In the genomic region with DNA sequence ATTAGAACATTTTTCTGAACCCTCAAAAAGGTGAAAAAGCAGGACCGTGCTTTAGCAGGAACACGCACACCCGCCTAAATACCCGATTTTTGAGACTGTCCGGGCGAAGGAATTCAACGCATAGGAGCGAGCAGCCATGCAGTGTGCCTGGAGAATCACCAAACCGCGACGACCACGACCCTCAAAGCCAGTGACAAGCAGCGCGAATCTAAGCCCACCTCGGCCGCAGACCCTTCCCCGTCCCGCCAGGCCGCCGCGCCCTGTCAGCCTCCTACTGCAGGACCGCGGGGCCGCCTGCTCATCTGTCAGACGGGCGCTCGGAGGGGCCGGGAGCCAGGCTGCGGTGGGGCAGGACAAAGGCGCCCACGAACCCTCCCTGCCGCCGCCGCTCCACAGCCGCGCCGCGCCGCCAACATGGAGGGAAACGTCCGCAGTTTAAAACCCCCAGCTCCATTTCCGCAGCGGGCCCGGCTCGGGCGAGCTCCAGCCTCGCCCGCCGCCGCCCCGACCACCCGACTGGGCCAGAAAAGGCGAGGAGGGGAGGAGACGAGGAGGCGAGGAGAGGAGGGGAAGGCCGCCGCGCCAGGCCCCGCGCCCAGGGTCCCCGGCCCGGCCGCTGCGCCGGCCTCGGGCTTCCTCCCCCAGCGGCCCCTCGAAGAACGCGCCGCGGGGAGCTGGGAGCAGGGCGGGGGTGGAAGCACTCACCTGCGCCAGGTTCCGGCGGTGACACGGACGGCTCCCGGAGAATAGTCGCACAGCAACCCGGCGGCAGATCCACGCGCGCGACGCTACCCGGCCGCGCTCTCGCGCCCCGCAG, we compare ENCODE assay signal across 1 cellular context.
TF ChIP-seq lines count a peak whose summit lies in the region.

LBR (minus strand) TSS at position 790 of the 817 bp plus-strand sequence. CDS start 3,963 bp downstream, outside the sequence.

TF ChIP-seq in HepG2, 621 proteins besides CTCF, POLR2A, EP300 and RAD21 (continued from another document and continues in another):
- TF ChIP-seq RFXANK (CRISPR knock-in tag; IDR thresholded peaks at IDR 0.05): no peak
- 0 out of 2 replicates have a peak, but pooled peaks have one; percentile 13 for TF ChIP-seq CENPT (CRISPR knock-in tag; IDR thresholded peaks at IDR 0.05; ENCODE audit: low read depth)
- TF ChIP-seq ZNF562 (CRISPR knock-in tag; IDR thresholded peaks at IDR 0.05; ENCODE audit: borderline replicate concordance): no peak
- no peak for TF ChIP-seq ZNF577 (CRISPR knock-in tag; IDR thresholded peaks at IDR 0.05; ENCODE audit: borderline replicate concordance, low read depth)
- no peak for TF ChIP-seq PAF1 (CRISPR knock-in tag; IDR thresholded peaks at IDR 0.05)
- TF ChIP-seq SMYD3 (CRISPR knock-in tag; IDR thresholded peaks at IDR 0.05): no peak
- TF ChIP-seq ZIK1 (CRISPR knock-in tag; IDR thresholded peaks at IDR 0.05; ENCODE audit: borderline replicate concordance, low read depth): 0 out of 2 replicates have a peak, but pooled peaks have one; percentile 17
- TF ChIP-seq ZNF496 (CRISPR knock-in tag; IDR thresholded peaks at IDR 0.05; ENCODE audit: insufficient replicate concordance): no peak
- no peak for TF ChIP-seq ZHX2 (IDR thresholded peaks at IDR 0.05; ENCODE audit: low read depth)
- TF ChIP-seq ZHX2 (CRISPR knock-in tag; IDR thresholded peaks at IDR 0.05; ENCODE audit: borderline replicate concordance): no peak
- no peak for TF ChIP-seq ZNF615 (CRISPR knock-in tag; IDR thresholded peaks at IDR 0.05; ENCODE audit: borderline replicate concordance)
- 0 out of 2 replicates have a peak, but pooled peaks have one; percentile 15 for TF ChIP-seq ZFP90 (CRISPR knock-in tag; IDR thresholded peaks at IDR 0.05; ENCODE audit: borderline replicate concordance)
- TF ChIP-seq MIER3 (CRISPR knock-in tag; IDR thresholded peaks at IDR 0.05; ENCODE audit: borderline replicate concordance): no peak
- TF ChIP-seq ZFP41 (CRISPR knock-in tag; IDR thresholded peaks at IDR 0.05; ENCODE audit: borderline replicate concordance): no peak
- no peak for TF ChIP-seq DNMT1 (CRISPR knock-in tag; IDR thresholded peaks at IDR 0.05)
- TF ChIP-seq GTF2F1 (IDR thresholded peaks at IDR 0.05; ENCODE audit: low read length): no peak
- TF ChIP-seq ZNF382 (CRISPR knock-in tag; IDR thresholded peaks at IDR 0.05; ENCODE audit: borderline replicate concordance): no peak
- no peak for TF ChIP-seq PBX2 (CRISPR knock-in tag; IDR thresholded peaks at IDR 0.05)
- no peak for TF ChIP-seq PHB2 (IDR thresholded peaks at IDR 0.05; ENCODE audit: partially characterized antibody)
- TF ChIP-seq, protein P1, sequence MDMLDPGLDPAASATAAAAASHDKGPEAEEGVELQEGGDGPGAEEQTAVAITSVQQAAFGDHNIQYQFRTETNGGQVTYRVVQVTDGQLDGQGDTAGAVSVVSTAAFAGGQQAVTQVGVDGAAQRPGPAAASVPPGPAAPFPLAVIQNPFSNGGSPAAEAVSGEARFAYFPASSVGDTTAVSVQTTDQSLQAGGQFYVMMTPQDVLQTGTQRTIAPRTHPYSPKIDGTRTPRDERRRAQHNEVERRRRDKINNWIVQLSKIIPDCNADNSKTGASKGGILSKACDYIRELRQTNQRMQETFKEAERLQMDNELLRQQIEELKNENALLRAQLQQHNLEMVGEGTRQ (IDR thresholded peaks at IDR 0.05; ENCODE audit: low read depth, low read length): no peak
- TF ChIP-seq, protein P1 (CRISPR knock-in tag; IDR thresholded peaks at IDR 0.05; ENCODE audit: borderline replicate concordance): no peak
- no peak; the same call in 1 of the 2 replicates for TF ChIP-seq POGK (CRISPR knock-in tag; conservative IDR thresholded peaks at IDR 0.05)
- TF ChIP-seq RORA (CRISPR knock-in tag; IDR thresholded peaks at IDR 0.05): no peak
- TF ChIP-seq PAXIP1 (CRISPR knock-in tag; conservative IDR thresholded peaks at IDR 0.05): no peak
- no peak; the same call in 1 of the 2 replicates for TF ChIP-seq ZSCAN21 (CRISPR knock-in tag; IDR thresholded peaks at IDR 0.05; ENCODE audit: borderline replicate concordance)
- no peak for TF ChIP-seq NFKBIZ (CRISPR knock-in tag; IDR thresholded peaks at IDR 0.05)
- TF ChIP-seq BCL6 (CRISPR knock-in tag; IDR thresholded peaks at IDR 0.05): no peak
- TF ChIP-seq HNRNPK (IDR thresholded peaks at IDR 0.05; ENCODE audit: low read depth, low read length, poor library complexity, severe bottlenecking): peak; percentile 14
- no peak for TF ChIP-seq CAMTA2 (CRISPR knock-in tag; IDR thresholded peaks at IDR 0.05; ENCODE audit: borderline replicate concordance)
- TF ChIP-seq TOPORS (CRISPR knock-in tag; IDR thresholded peaks at IDR 0.05): no peak; the same call in 1 of the 2 replicates
- TF ChIP-seq ZNF331 (CRISPR knock-in tag; IDR thresholded peaks at IDR 0.05): no peak
- no peak for TF ChIP-seq IRX3 (CRISPR knock-in tag; IDR thresholded peaks at IDR 0.05; ENCODE audit: borderline replicate concordance, low read depth)
- TF ChIP-seq SP5 (CRISPR knock-in tag; IDR thresholded peaks at IDR 0.05; ENCODE audit: borderline replicate concordance, low read depth): no peak
- no peak for TF ChIP-seq MED13 (CRISPR knock-in tag; IDR thresholded peaks at IDR 0.05)
- no peak; the same call in 1 of the 2 replicates for TF ChIP-seq MYC (CRISPR knock-in tag; IDR thresholded peaks at IDR 0.05; ENCODE audit: borderline replicate concordance)
- TF ChIP-seq FOXJ3 (CRISPR knock-in tag; IDR thresholded peaks at IDR 0.05; ENCODE audit: borderline replicate concordance): no peak
- no peak for TF ChIP-seq HOXA9 (CRISPR knock-in tag; IDR thresholded peaks at IDR 0.05; ENCODE audit: borderline replicate concordance)
- no peak for TF ChIP-seq ZNF138 (CRISPR knock-in tag; IDR thresholded peaks at IDR 0.05; ENCODE audit: low read depth)
- TF ChIP-seq FOXK1 (CRISPR knock-in tag; IDR thresholded peaks at IDR 0.05; ENCODE audit: borderline replicate concordance, low read depth): no peak
- TF ChIP-seq MTF1 (CRISPR knock-in tag; IDR thresholded peaks at IDR 0.05): no peak
- TF ChIP-seq ZNF10 (CRISPR knock-in tag; IDR thresholded peaks at IDR 0.05; ENCODE audit: borderline replicate concordance, low read depth): no peak
- no peak for TF ChIP-seq BRD4 (CRISPR knock-in tag; IDR thresholded peaks at IDR 0.05)
- no peak for TF ChIP-seq RARA (CRISPR knock-in tag; IDR thresholded peaks at IDR 0.05)
- no peak for TF ChIP-seq ZNF569 (CRISPR knock-in tag; IDR thresholded peaks at IDR 0.05; ENCODE audit: borderline replicate concordance)
- no peak for TF ChIP-seq KLF11 (CRISPR knock-in tag; IDR thresholded peaks at IDR 0.05)
- TF ChIP-seq ZNF296 (CRISPR knock-in tag; conservative IDR thresholded peaks at IDR 0.05): no peak
- TF ChIP-seq GABPA (IDR thresholded peaks at IDR 0.05; ENCODE audit: low read depth, low read length): no peak
- TF ChIP-seq GABPA (CRISPR knock-in tag; IDR thresholded peaks at IDR 0.05; ENCODE audit: low read depth): no peak
- no peak for TF ChIP-seq MED1 (CRISPR knock-in tag; IDR thresholded peaks at IDR 0.05)
- peak; percentile 74 for TF ChIP-seq PHF8 (CRISPR knock-in tag; IDR thresholded peaks at IDR 0.05)
- TF ChIP-seq, protein P2, sequence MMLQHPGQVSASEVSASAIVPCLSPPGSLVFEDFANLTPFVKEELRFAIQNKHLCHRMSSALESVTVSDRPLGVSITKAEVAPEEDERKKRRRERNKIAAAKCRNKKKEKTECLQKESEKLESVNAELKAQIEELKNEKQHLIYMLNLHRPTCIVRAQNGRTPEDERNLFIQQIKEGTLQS (CRISPR knock-in tag; IDR thresholded peaks at IDR 0.05): no peak
- TF ChIP-seq NFRKB (IDR thresholded peaks at IDR 0.05): no peak
